12 cellular contexts compared by ENCODE assay signal in the genomic region with DNA sequence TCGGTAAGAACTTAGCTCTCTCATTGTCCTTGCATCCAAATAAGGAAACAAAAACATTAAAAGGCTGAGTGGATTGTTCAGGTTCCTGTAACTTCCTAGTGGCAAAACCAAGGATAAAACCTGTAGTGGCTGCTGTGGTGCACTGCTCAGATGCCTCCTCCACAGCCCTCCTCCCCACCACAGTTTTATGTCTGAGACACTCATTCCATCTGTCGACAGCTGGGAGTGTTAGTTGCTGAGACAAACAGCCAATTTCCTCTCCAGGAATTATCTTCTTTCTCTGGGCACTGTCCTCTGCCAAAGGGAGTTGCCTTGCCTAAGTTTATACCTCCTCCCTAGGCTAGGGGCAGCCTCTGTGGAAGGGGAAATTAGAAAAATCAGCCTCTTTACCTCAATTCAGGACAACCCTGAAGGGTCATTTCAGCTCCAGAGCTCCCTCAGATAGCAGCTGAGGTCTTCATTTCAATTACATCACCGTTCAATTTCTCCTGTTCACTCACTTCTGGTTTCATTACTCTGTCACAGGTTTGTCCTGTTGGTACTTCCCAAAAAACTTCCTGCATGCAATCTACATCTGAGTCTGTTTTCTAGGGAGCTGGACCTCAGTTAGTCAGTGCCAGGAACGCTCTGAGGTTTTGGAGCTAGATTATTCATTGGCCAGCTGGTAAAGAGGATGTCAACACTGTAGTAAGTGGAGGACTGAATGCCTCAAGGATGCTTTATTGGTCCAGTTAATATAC.
A peak's percentile ranks its signal among the peaks of the same experiment; 100 is the strongest.
DNase-seq lines count a peak whose midpoint lies in the region; ATAC-seq and TF ChIP-seq lines count a peak whose summit lies in the region.
"Had no signal": no experiment of that assay in that cellular context is flagged by ENCODE, and none has a peak within 500 bp of the region (broad histone marks: within the 10 kb centered on the region; RNA-seq: fewer than 3 reads in every experiment).

No MANE protein-coding gene starts in this region.

- H3K27ac Mint-ChIP-seq in activated CD8-positive, alpha-beta T cell treated with anti-CD3 and anti-CD28 coated beads, Interleukin-2, amount 10 ng/mL, durations not matched to agents 7 days and 5 days: no peak overlapping the region

- H3K4me1 ChIP-seq in esophagus muscularis mucosa: peaks cover 6 to 25% (median 21%) of the 10 kb centered on the region in 4 donors

- no peak for TF ChIP-seq POLR2A in esophagus muscularis mucosa (IDR thresholded peaks at IDR 0.05; ENCODE audit: low read depth)

- no peaks in the 10 kb centered on the region for H3K27me3 ChIP-seq in esophagus muscularis mucosa

- H3K4me3 ChIP-seq in GM12865 (ENCODE audit: low read depth, low read length) (no peak overlapping the region), esophagus muscularis mucosa (no peak overlapping the region)
- H3K4me3 ChIP-seq: lung had no signal

- H3K9me3 Mint-ChIP-seq in activated CD8-positive, alpha-beta T cell treated with anti-CD3 and anti-CD28 coated beads, Interleukin-2, amount 10 ng/mL, durations not matched to agents 7 days and 5 days (ENCODE audit: insufficient read depth): peaks cover 14% of the 10 kb centered on the region

- TF ChIP-seq EP300 in esophagus muscularis mucosa (IDR thresholded peaks at IDR 0.05): no peak

- no peaks in the 10 kb centered on the region for H3K36me3 ChIP-seq in esophagus muscularis mucosa

- H3K4me3 Mint-ChIP-seq in activated CD8-positive, alpha-beta T cell treated with anti-CD3 and anti-CD28 coated beads, Interleukin-2, amount 10 ng/mL, durations not matched to agents 7 days and 5 days: no peak overlapping the region
- H3K4me3 Mint-ChIP-seq: brain had no signal

- H3K27me3 Mint-ChIP-seq in activated CD8-positive, alpha-beta T cell treated with anti-CD3 and anti-CD28 coated beads, Interleukin-2, amount 10 ng/mL, durations not matched to agents 7 days and 5 days (ENCODE audit: low read depth): no peaks in the 10 kb centered on the region

- intact Hi-C loops in esophagus muscularis mucosa (cut with DNase I): no loop called here

- peak overlapping the region in 3 of 4 donors; percentile 12 to 39 (median 34) for H3K27ac ChIP-seq in esophagus muscularis mucosa (replicated peaks in 1 of 4)

- TF ChIP-seq CTCF in GM12865 (IDR thresholded peaks at IDR 0.05; ENCODE audit: insufficient read depth, low read depth, low read length, missing control alignments) (no peak), esophagus muscularis mucosa (IDR thresholded peaks at IDR 0.05) (peak in 1 of 3 experiments; percentile 12)

- ATAC-seq in GM21717 (IDR thresholded peaks at IDR 0.05; ENCODE audit: unreplicated experiment) (no peak), GM18520 (IDR thresholded peaks at IDR 0.05; ENCODE audit: unreplicated experiment) (no peak)
- no peak for ATAC-seq in activated CD8-positive, alpha-beta T cell treated with anti-CD3 and anti-CD28 coated beads, Interleukin-2, amount 10 ng/mL, durations not matched to agents 7 days and 5 days

- H3K4me1 Mint-ChIP-seq in activated CD8-positive, alpha-beta T cell treated with anti-CD3 and anti-CD28 coated beads, Interleukin-2, amount 10 ng/mL, durations not matched to agents 7 days and 5 days (ENCODE audit: low read depth): no peaks in the 10 kb centered on the region

- H3K36me3 Mint-ChIP-seq in activated CD8-positive, alpha-beta T cell treated with anti-CD3 and anti-CD28 coated beads, Interleukin-2, amount 10 ng/mL, durations not matched to agents 7 days and 5 days (ENCODE audit: low read depth): peaks cover 5% of the 10 kb centered on the region

- POLR2A ChIA-PET in activated CD8-positive, alpha-beta T cell treated with anti-CD3 and anti-CD28 coated beads, Interleukin-2, amount 10 ng/mL, durations not matched to agents 7 days and 5 days (lab: Charles Lee): interaction anchor here (1.6 kb wide), 1 partner anchor 74 kb away, joined by 5 read pairs; a partner anchor contains a TSS

- 22% methylated on average over 4 of the region's 4 CpGs for WGBS in esophagus muscularis mucosa

- CTCF ChIA-PET in activated CD8-positive, alpha-beta T cell treated with anti-CD3 and anti-CD28 coated beads, Interleukin-2, amount 10 ng/mL, durations not matched to agents 7 days and 5 days (lab: Charles Lee): no interaction called here

- DNase-seq in GM12865 (ENCODE audit: low read depth) (peak; percentile 12), NCI-H2171 (lab: John Stamatoyannopoulos, UW) (peak; percentile 42), esophagus muscularis mucosa (ENCODE audit: extremely low spot score) (no peak), occipital lobe (lab: John Stamatoyannopoulos, UW) (peak; percentile 31), KG1 (lab: John Stamatoyannopoulos, UW) (no peak)
- no peak for DNase-seq in activated CD8-positive, alpha-beta T cell treated with anti-CD3 and anti-CD28 coated beads, Interleukin-2, amount 10 ng/mL, durations not matched to agents 7 days and 5 days
- DNase-seq: activated CD4-positive, CD25-positive, alpha-beta regulatory T cell; NCI-H1092 treated with DMSO at 0.1 percent for 48 hours had no signal

- peaks cover 0 to 8% (median 2%) of the 10 kb centered on the region in 4 donors for H3K9me3 ChIP-seq in esophagus muscularis mucosa

Comparison
In these comparisons a context has a peak if more than half of its experiments do, and no peak if none do; other contexts are left out.
1. DNase-seq: peak in GM12865 (single experiment), NCI-H2171 (single experiment) and occipital lobe (single experiment); none in esophagus muscularis mucosa (single experiment), activated CD8-positive, alpha-beta T cell treated with anti-CD3 and anti-CD28 coated beads, Interleukin-2, amount 10 ng/mL, durations not matched to agents 7 days and 5 days (single experiment) and KG1 (single experiment).